ENCODE assay signal across 2 cellular contexts in the genomic region with DNA sequence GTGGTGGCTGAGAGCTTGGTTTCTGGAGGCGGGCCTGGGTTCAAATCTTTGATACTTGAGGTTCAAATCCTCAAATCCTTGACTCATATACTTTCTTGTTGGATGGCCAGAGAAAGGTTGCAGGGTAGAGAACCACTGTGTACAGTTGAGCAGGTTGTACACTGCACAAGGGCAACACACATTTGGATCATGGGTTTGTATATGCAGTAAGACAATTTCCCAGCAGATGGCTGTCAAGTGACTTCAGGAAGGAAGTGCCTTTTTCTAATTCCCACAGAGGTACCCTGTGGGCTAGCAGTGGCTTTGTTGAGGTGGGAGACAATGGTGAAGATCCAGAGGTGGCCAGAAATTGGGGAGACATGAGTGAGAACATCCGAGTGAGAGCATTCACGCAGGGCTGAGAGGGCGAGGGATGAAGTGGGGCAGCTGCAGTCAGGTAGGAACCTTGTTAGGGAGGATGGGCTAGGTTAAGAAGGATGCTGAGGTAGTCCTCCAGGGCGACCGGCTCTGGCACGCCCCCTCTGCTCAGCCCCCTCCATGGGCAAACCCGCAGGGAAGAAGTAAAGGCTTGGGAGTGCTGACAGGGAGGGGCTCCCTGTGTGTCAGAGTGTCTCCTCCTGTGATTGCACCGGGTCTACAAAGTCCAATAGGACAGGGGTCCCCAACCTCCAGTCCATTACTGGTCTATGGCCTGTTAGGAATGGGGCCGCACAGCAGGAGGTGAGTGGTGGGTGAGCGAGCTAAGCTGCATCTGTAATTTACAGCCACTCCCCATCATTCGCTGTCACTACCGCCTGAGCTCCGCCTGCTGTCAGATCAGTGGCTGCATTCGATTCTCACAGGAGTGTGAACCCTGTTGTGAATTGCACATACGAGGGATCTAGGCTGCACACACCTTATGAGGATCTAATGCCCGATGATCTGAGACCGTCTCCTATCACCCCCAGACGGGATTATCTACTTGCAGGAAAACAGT.
TF ChIP-seq lines count a peak whose summit lies in the region.

No MANE protein-coding gene starts in this region.

TF ChIP-seq in SK-N-SH treated with all-trans-retinoic acid at 6 μM for 48 hours, 23 proteins besides CTCF, POLR2A, EP300 and RAD21:
- TF ChIP-seq, protein P1, sequence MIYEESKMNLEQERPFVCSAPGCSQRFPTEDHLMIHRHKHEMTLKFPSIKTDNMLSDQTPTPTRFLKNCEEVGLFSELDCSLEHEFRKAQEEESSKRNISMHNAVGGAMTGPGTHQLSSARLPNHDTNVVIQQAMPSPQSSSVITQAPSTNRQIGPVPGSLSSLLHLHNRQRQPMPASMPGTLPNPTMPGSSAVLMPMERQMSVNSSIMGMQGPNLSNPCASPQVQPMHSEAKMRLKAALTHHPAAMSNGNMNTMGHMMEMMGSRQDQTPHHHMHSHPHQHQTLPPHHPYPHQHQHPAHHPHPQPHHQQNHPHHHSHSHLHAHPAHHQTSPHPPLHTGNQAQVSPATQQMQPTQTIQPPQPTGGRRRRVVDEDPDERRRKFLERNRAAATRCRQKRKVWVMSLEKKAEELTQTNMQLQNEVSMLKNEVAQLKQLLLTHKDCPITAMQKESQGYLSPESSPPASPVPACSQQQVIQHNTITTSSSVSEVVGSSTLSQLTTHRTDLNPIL (CRISPR knock-in tag; IDR thresholded peaks at IDR 0.05; ENCODE audit: low read depth) = no peak
- TF ChIP-seq GLIS3 (CRISPR knock-in tag; IDR thresholded peaks at IDR 0.05) = no peak
- no peak for TF ChIP-seq RARB (CRISPR knock-in tag; IDR thresholded peaks at IDR 0.05)
- TF ChIP-seq ZFP3 (CRISPR knock-in tag; IDR thresholded peaks at IDR 0.05) = no peak
- TF ChIP-seq, protein P2, sequence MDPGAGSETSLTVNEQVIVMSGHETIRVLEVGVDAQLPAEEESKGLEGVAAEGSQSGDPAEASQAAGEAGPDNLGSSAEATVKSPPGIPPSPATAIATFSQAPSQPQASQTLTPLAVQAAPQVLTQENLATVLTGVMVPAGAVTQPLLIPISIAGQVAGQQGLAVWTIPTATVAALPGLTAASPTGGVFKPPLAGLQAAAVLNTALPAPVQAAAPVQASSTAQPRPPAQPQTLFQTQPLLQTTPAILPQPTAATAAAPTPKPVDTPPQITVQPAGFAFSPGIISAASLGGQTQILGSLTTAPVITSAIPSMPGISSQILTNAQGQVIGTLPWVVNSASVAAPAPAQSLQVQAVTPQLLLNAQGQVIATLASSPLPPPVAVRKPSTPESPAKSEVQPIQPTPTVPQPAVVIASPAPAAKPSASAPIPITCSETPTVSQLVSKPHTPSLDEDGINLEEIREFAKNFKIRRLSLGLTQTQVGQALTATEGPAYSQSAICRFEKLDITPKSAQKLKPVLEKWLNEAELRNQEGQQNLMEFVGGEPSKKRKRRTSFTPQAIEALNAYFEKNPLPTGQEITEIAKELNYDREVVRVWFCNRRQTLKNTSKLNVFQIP (CRISPR knock-in tag; IDR thresholded peaks at IDR 0.05; ENCODE audit: borderline replicate concordance, low read depth) = no peak
- TF ChIP-seq ZNF565 (CRISPR knock-in tag; conservative IDR thresholded peaks at IDR 0.05; ENCODE audit: low read depth) = no peak
- TF ChIP-seq ZFP30 (CRISPR knock-in tag; IDR thresholded peaks at IDR 0.05) = no peak
- no peak for TF ChIP-seq ISL1 (CRISPR knock-in tag; IDR thresholded peaks at IDR 0.05)
- no peak for TF ChIP-seq TOX (CRISPR knock-in tag; IDR thresholded peaks at IDR 0.05; ENCODE audit: borderline replicate concordance)

TF ChIP-seq in SK-N-SH, 30 proteins besides CTCF, POLR2A, EP300 and RAD21:
- TF ChIP-seq, protein P3, sequence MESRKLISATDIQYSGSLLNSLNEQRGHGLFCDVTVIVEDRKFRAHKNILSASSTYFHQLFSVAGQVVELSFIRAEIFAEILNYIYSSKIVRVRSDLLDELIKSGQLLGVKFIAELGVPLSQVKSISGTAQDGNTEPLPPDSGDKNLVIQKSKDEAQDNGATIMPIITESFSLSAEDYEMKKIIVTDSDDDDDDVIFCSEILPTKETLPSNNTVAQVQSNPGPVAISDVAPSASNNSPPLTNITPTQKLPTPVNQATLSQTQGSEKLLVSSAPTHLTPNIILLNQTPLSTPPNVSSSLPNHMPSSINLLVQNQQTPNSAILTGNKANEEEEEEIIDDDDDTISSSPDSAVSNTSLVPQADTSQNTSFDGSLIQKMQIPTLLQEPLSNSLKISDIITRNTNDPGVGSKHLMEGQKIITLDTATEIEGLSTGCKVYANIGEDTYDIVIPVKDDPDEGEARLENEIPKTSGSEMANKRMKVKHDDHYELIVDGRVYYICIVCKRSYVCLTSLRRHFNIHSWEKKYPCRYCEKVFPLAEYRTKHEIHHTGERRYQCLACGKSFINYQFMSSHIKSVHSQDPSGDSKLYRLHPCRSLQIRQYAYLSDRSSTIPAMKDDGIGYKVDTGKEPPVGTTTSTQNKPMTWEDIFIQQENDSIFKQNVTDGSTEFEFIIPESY (IDR thresholded peaks at IDR 0.05; ENCODE audit: borderline replicate concordance, low read depth) = no peak
- TF ChIP-seq FOXM1 (IDR thresholded peaks at IDR 0.05; ENCODE audit: low read depth) (no peak), MXI1 (IDR thresholded peaks at IDR 0.05; ENCODE audit: low read depth, low read length) (no peak), JUND (IDR thresholded peaks at IDR 0.05) (no peak), RCOR1 (IDR thresholded peaks at IDR 0.05; ENCODE audit: low read length) (no peak), ELF1 (IDR thresholded peaks at IDR 0.05) (no peak), EZH2phosphoT487 (IDR thresholded peaks at IDR 0.05; ENCODE audit: borderline replicate concordance, low read depth) (no peak)
- TF ChIP-seq, protein P4, sequence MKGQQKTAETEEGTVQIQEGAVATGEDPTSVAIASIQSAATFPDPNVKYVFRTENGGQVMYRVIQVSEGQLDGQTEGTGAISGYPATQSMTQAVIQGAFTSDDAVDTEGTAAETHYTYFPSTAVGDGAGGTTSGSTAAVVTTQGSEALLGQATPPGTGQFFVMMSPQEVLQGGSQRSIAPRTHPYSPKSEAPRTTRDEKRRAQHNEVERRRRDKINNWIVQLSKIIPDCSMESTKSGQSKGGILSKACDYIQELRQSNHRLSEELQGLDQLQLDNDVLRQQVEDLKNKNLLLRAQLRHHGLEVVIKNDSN (IDR thresholded peaks at IDR 0.05; ENCODE audit: borderline replicate concordance, low read depth) = no peak
- TF ChIP-seq, protein P5, sequence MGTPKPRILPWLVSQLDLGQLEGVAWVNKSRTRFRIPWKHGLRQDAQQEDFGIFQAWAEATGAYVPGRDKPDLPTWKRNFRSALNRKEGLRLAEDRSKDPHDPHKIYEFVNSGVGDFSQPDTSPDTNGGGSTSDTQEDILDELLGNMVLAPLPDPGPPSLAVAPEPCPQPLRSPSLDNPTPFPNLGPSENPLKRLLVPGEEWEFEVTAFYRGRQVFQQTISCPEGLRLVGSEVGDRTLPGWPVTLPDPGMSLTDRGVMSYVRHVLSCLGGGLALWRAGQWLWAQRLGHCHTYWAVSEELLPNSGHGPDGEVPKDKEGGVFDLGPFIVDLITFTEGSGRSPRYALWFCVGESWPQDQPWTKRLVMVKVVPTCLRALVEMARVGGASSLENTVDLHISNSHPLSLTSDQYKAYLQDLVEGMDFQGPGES (IDR thresholded peaks at IDR 0.05; ENCODE audit: low read depth, low read length) = no peak
